In genomic region chr11:9384535-9385287, GRCh38 we compare ENCODE assay signal across 1 cellular context.
TF ChIP-seq lines count a peak whose summit lies in the region.

IPO7 (plus strand) TSS chr11:9384652; CDS start chr11:9384764, 112 bp downstream.

TF ChIP-seq in H1, 55 proteins besides CTCF, POLR2A, EP300 and RAD21 (continued from another document):
- TF ChIP-seq MAX (IDR thresholded peaks at IDR 0.05) (peak; percentile 94), FOSL1 (IDR thresholded peaks at IDR 0.05; ENCODE audit: insufficient read depth, low read depth, low read length) (no peak), CEBPB (IDR thresholded peaks at IDR 0.05; ENCODE audit: low read depth, low read length) (no peak), KDM1A (IDR thresholded peaks at IDR 0.05; ENCODE audit: borderline replicate concordance, low read length) (no peak), KDM5A (IDR thresholded peaks at IDR 0.05; ENCODE audit: low read length) (0 out of 2 replicates have a peak, but pooled peaks have one; percentile 19), ASH2L (IDR thresholded peaks at IDR 0.05; ENCODE audit: low read length) (peak; percentile 79), E2F6 (IDR thresholded peaks at IDR 0.05) (peak; percentile 88), POU5F1 (IDR thresholded peaks at IDR 0.05; ENCODE audit: low read depth, low read length) (no peak), CBX8 (IDR thresholded peaks at IDR 0.05; ENCODE audit: borderline replicate concordance, low read depth, low read length) (no peak), RNF2 (IDR thresholded peaks at IDR 0.05; ENCODE audit: borderline replicate concordance, low read depth, low read length, missing control alignments, poor library complexity, severe bottlenecking) (no peak), TAF1 (IDR thresholded peaks at IDR 0.05; ENCODE audit: low read depth, low read length) (peak; percentile 98), BACH1 (IDR thresholded peaks at IDR 0.05; ENCODE audit: low read length) (no peak), RBBP5 (IDR thresholded peaks at IDR 0.05; ENCODE audit: borderline replicate concordance, low read depth, low read length) (no peak), POLR2AphosphoS5 (IDR thresholded peaks at IDR 0.05; ENCODE audit: low read depth, low read length) (peak; percentile 91), JUN (IDR thresholded peaks at IDR 0.05; ENCODE audit: low read depth, low read length) (no peak), KDM4A (IDR thresholded peaks at IDR 0.05; ENCODE audit: low read depth, low read length, severe bottlenecking) (peak; percentile 33), MAFK (IDR thresholded peaks at IDR 0.05; ENCODE audit: low read depth, low read length) (no peak), SAP30 (IDR thresholded peaks at IDR 0.05; ENCODE audit: insufficient read depth, insufficient replicate concordance, low read length) (no peak), CHD2 (IDR thresholded peaks at IDR 0.05; ENCODE audit: low read length) (no peak), CREB1 (IDR thresholded peaks at IDR 0.05) (peak; percentile 45), YY1 (IDR thresholded peaks at IDR 0.05; ENCODE audit: low read depth, low read length) (0 out of 2 replicates have a peak, but pooled peaks have one; percentile 7), CBX5 (IDR thresholded peaks at IDR 0.05; ENCODE audit: low read depth, low read length) (no peak), TEAD4 (IDR thresholded peaks at IDR 0.05; ENCODE audit: low read depth, low read length) (no peak), BCL11A (IDR thresholded peaks at IDR 0.05; ENCODE audit: low read depth in 2 of 2, low read length in 2 of 2) (no peak), TAF7 (optimal IDR thresholded peaks at IDR 0.05; ENCODE audit: borderline replicate concordance, low read depth, low read length) (peak; percentile 88), TCF12 (IDR thresholded peaks at IDR 0.05; ENCODE audit: low read depth, low read length) (no peak), SIRT6 (IDR thresholded peaks at IDR 0.05; ENCODE audit: low read length) (no peak), RFX5 (IDR thresholded peaks at IDR 0.05; ENCODE audit: borderline replicate concordance, low read depth, low read length) (no peak), GABPA (IDR thresholded peaks at IDR 0.05; ENCODE audit: borderline replicate concordance, insufficient read depth, low read length) (peak; percentile 88; the same call in 1 of the 2 replicates), HDAC2 (IDR thresholded peaks at IDR 0.05; ENCODE audit: borderline replicate concordance in 1 of 2, low read depth in 2 of 2, low read length in 2 of 2) (peak in 1 of 2 experiments; percentile 69; a peak in 1 of 4 replicates), CHD7 (IDR thresholded peaks at IDR 0.05; ENCODE audit: insufficient replicate concordance, low read length) (no peak), GTF2F1 (IDR thresholded peaks at IDR 0.05; ENCODE audit: borderline replicate concordance, low read depth, low read length) (0 out of 2 replicates have a peak, but pooled peaks have one; percentile 43), HDAC6 (IDR thresholded peaks at IDR 0.05; ENCODE audit: low read depth, low read length) (no peak), EGR1 (IDR thresholded peaks at IDR 0.05; ENCODE audit: borderline replicate concordance, low read depth, low read length) (no peak), EZH2 (IDR thresholded peaks at IDR 0.05; ENCODE audit: low read depth, low read length, severe bottlenecking) (no peak), SIX5 (IDR thresholded peaks at IDR 0.05; ENCODE audit: low read depth, low read length) (peak; percentile 77), SIN3A (conservative IDR thresholded peaks at IDR 0.05 in 1 of 2, IDR thresholded peaks at IDR 0.05 in 1 of 2; ENCODE audit: low read depth in 1 of 2, low read length in 2 of 2) (peak; percentile 51 to 95; a peak in 2 of 4 replicates), SP4 (IDR thresholded peaks at IDR 0.05; ENCODE audit: low read length) (peak; percentile 25; the same call in 1 of the 2 replicates), SUZ12 (IDR thresholded peaks at IDR 0.05; ENCODE audit: low read length) (no peak), BRCA1 (IDR thresholded peaks at IDR 0.05; ENCODE audit: low read depth, low read length) (no peak), NANOG (IDR thresholded peaks at IDR 0.05; ENCODE audit: insufficient read depth, low read depth, low read length, poor library complexity, severe bottlenecking) (no peak), SP2 (IDR thresholded peaks at IDR 0.05; ENCODE audit: low read length) (no peak), ATF2 (IDR thresholded peaks at IDR 0.05; ENCODE audit: low read length) (no peak), PHF8 (conservative IDR thresholded peaks at IDR 0.05; ENCODE audit: low read depth, low read length) (peak; percentile 98)
- TF ChIP-seq, protein P1, sequence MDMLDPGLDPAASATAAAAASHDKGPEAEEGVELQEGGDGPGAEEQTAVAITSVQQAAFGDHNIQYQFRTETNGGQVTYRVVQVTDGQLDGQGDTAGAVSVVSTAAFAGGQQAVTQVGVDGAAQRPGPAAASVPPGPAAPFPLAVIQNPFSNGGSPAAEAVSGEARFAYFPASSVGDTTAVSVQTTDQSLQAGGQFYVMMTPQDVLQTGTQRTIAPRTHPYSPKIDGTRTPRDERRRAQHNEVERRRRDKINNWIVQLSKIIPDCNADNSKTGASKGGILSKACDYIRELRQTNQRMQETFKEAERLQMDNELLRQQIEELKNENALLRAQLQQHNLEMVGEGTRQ (IDR thresholded peaks at IDR 0.05; ENCODE audit: low read length) = no peak
